Comparison of ENCODE assay signal across 9 cellular contexts in the genomic region with DNA sequence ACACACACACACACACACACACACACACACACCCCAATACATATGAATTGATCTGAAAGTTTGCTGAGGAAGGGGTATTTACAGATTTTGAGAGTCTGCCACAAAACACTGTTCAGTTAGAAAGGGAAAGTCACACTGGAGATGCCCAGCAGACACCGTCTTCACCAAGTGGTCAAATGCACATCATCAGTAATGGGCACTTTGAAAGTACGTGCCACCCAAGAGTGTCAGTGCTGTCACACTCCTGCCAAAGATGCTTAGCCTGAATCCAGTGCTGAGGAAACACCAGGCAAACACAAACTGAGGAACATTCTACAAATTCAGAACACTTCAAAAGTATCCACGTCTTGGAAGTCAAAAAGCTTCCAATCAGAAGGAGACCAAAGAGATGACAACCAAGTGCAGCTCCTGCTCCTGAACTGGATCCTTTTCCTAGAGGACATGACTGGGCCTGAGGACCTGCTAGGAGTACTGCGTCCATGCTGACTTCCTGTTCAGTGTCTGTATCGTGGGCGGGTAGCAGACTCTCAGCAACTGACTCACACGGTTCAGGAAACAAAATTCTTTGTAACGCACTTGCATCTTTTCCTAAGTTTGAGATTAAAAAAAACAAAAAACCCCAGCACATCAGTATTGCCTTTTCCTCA. TPM values are rescaled to one million over a fixed set of nuclear protein-coding genes. Genes with fewer than 3 reads are reported as not detected.
DNase-seq lines count a peak whose midpoint lies in the region; ATAC-seq and TF ChIP-seq lines count a peak whose summit lies in the region.
"Had no signal": no experiment of that assay in that cellular context is flagged by ENCODE, and none has a peak within 500 bp of the region (broad histone marks: within the 10 kb centered on the region; RNA-seq: fewer than 3 reads in every experiment).

No MANE protein-coding gene starts in this region.

- ATAC-seq in HG02763 (IDR thresholded peaks at IDR 0.05; ENCODE audit: unreplicated experiment), result no peak

- no peaks in the 10 kb centered on the region for H3K9me3 ChIP-seq in SJSA1 (replicated peaks)
- H3K9me3 ChIP-seq in SJCRH30 (replicated peaks), result no peaks in the 10 kb centered on the region

- peak overlapping the region; percentile 70 for H3K27ac ChIP-seq in SJSA1
- H3K27ac ChIP-seq in coronary artery, result peak overlapping the region; percentile 12 to 74
- H3K27ac ChIP-seq in SJCRH30, result no peak overlapping the region

- no peaks in the 10 kb centered on the region for H3K4me1 Mint-ChIP-seq in nephron progenitor cell

- H3K36me3 Mint-ChIP-seq in nephron progenitor cell (ENCODE audit: low read depth), result peaks cover 52% of the 10 kb centered on the region

- no peaks in the 10 kb centered on the region for H3K27me3 Mint-ChIP-seq in nephron progenitor cell (ENCODE audit: low read depth, poor library complexity)

- DNase-seq in CD1c-positive myeloid dendritic cell (ENCODE audit: extremely low spot score) (peak; percentile 88), SJSA1 (ENCODE audit: low read depth in 1 of 2, low spot score in 2 of 2) (peak; percentile 46 to 62), coronary artery (ENCODE audit: low spot score) (no peak), nephron progenitor cell (no peak), iPS-NIHi11 (ENCODE audit: low spot score) (no peak), NCI-H510A (lab: John Stamatoyannopoulos, UW) (no peak), SJCRH30 (no peak)
- DNase-seq: NCI-H526 treated with DMSO at 0.1 percent for 48 hours had no signal

- no peaks in the 10 kb centered on the region for H3K9me3 Mint-ChIP-seq in nephron progenitor cell

- H3K27ac Mint-ChIP-seq in nephron progenitor cell, result peak overlapping the region; percentile 93

- peaks cover 29% of the 10 kb centered on the region for H3K4me1 ChIP-seq in SJSA1 (replicated peaks)
- H3K4me1 ChIP-seq in SJCRH30, result no peaks in the 10 kb centered on the region

- no peak overlapping the region for H3K4me3 ChIP-seq in SJSA1
- H3K4me3 ChIP-seq in coronary artery, result no peak overlapping the region
- H3K4me3 ChIP-seq in SJCRH30, result no peak overlapping the region

- H3K27me3 ChIP-seq in SJSA1 (replicated peaks), result no peaks in the 10 kb centered on the region
- no peaks in the 10 kb centered on the region for H3K27me3 ChIP-seq in SJCRH30

- TF ChIP-seq CTCF in coronary artery (IDR thresholded peaks at IDR 0.05), result no peak
- no peak for TF ChIP-seq CTCF in nephron progenitor cell (IDR thresholded peaks at IDR 0.05)

- H3K36me3 ChIP-seq in SJSA1 (peaks cover 71% of the 10 kb centered on the region), SJCRH30 (peaks cover 38% of the 10 kb centered on the region)

- H3K4me3 Mint-ChIP-seq in nephron progenitor cell, result no peak overlapping the region

RNA-seq across cellular contexts. Expression of gene PSMC1, which starts 18.6 kb away (rescaled TPM):
- total RNA-seq in SJSA1 (2014; rRNA removed; shearing (Covaris generic)), result 309 and 401 TPM in 2 replicates
- 172 and 173 TPM in 2 replicates for total RNA-seq in SJCRH30 (2014; rRNA removed; shearing (Covaris generic))

RNA-seq across cellular contexts. Expression of gene NRDE2, which starts 56.8 kb away (rescaled TPM):
- 8.6 and 9.1 TPM in 2 replicates for total RNA-seq in SJSA1 (2014; rRNA removed; shearing (Covaris generic))
- 10.2 and 11.7 TPM in 2 replicates for total RNA-seq in SJCRH30 (2014; rRNA removed; shearing (Covaris generic))

Comparison
In these comparisons a context has a peak if more than half of its experiments do, and no peak if none do; other contexts are left out.
1. DNase-seq: peak in CD1c-positive myeloid dendritic cell (single experiment) and SJSA1 (2 of 2); none in coronary artery (single experiment), nephron progenitor cell (single experiment), iPS-NIHi11 (single experiment), NCI-H510A (single experiment) and SJCRH30 (0 of 2).